10 cellular contexts compared by ENCODE assay signal in genomic region chr18:22171263-22171838, GRCh38. TPM values are rescaled to one million over a fixed set of nuclear protein-coding genes. Genes with fewer than 3 reads are reported as not detected.
DNase-seq lines count a peak whose midpoint lies in the region; FAIRE-seq and TF ChIP-seq lines count a peak whose summit lies in the region.
"Had no signal": no experiment of that assay in that cellular context is flagged by ENCODE, and none has a peak within 500 bp of the region (broad histone marks: within the 10 kb centered on the region; RNA-seq: fewer than 3 reads in every experiment).

No MANE protein-coding gene starts in this region.

- WGBS in GM23248 (ENCODE audit: low coverage in 1 of 2, low lambda C conversion rate in 2 of 2, missing lambda C conversion rate in 2 of 2), 2 experiments = 7 to 8% methylated on average over 27 to 48 of the region's 73 CpGs

- H3K27me3 Mint-ChIP-seq in brain = peaks cover 92% of the 10 kb centered on the region

- H2AFZ ChIP-seq in GM23248 = peak overlapping the region; percentile 66
- peak overlapping the region; percentile 77 for H2AFZ ChIP-seq in keratinocyte (ENCODE audit: control insufficient read depth, low read length)
- no peak overlapping the region for H2AFZ ChIP-seq in MM.1S (ENCODE audit: low read length)

- peaks cover 49% of the 10 kb centered on the region for H3K79me2 ChIP-seq in GM23248 (ENCODE audit: insufficient read depth)
- H3K79me2 ChIP-seq in keratinocyte (ENCODE audit: control insufficient read depth, insufficient read depth, low read length) = no peaks in the 10 kb centered on the region
- no peaks in the 10 kb centered on the region for H3K79me2 ChIP-seq in MM.1S (ENCODE audit: low read length)

- H3K4me2 ChIP-seq in GM23248 (ENCODE audit: unreplicated experiment) = peak overlapping the region; percentile 79
- peak overlapping the region; percentile 83 for H3K4me2 ChIP-seq in keratinocyte (ENCODE audit: control insufficient read depth, extremely low read depth, insufficient read depth, low read depth, low read length)
- H3K4me2 ChIP-seq in MM.1S (ENCODE audit: low read depth, low read length) = no peak overlapping the region

- H3K27me3 ChIP-seq in GM23248 (replicated peaks; ENCODE audit: insufficient read depth) (peaks cover 22% of the 10 kb centered on the region), keratinocyte (ENCODE audit: control insufficient read depth, extremely low read depth, insufficient read depth, low read length) (peaks cover 81% of the 10 kb centered on the region), MM.1S (replicated peaks; ENCODE audit: insufficient read depth, low read length) (no peaks in the 10 kb centered on the region)

- H3K9me3 ChIP-seq in GM23248 (ENCODE audit: low read depth) (no peaks in the 10 kb centered on the region), keratinocyte (ENCODE audit: control insufficient read depth, low read depth, low read length) (peaks cover 2% of the 10 kb centered on the region), MM.1S (replicated peaks; ENCODE audit: insufficient read depth, low read length) (no peaks in the 10 kb centered on the region)

- no peaks in the 10 kb centered on the region for H3K36me3 ChIP-seq in GM23248 (ENCODE audit: low read depth)
- H3K36me3 ChIP-seq in keratinocyte (ENCODE audit: control insufficient read depth in 2 of 2, extremely low read depth in 1 of 2, insufficient read depth in 2 of 2, low read length in 2 of 2) = no peaks in the 10 kb centered on the region
- no peaks in the 10 kb centered on the region for H3K36me3 ChIP-seq in MM.1S (replicated peaks; ENCODE audit: insufficient read depth, low read length)

- dilution Hi-C loops in keratinocyte (cut with MboI; ENCODE audit: extremely low pct_ligation_motif_present, low sequenced_read_pairs) = no loop called here

- in situ Hi-C loops in GM23248 (cut with MboI) = no loop called here

- no peak overlapping the region for H3K27ac Mint-ChIP-seq in brain

- H3K4me1 ChIP-seq in GM23248 (ENCODE audit: insufficient read depth) (peaks cover 23% of the 10 kb centered on the region; the same call in 1 of the 2 replicates), keratinocyte (ENCODE audit: control insufficient read depth, extremely low read depth, insufficient read depth, low read length) (peaks cover 5% of the 10 kb centered on the region), MM.1S (ENCODE audit: low read length) (no peaks in the 10 kb centered on the region)

- no peak for FAIRE-seq in keratinocyte (lab: Jason Lieb, UNC)
- FAIRE-seq: H54 had no signal

- H3K9me1 ChIP-seq in keratinocyte (ENCODE audit: control insufficient read depth, extremely low read depth, insufficient read depth, low read length) = no peaks in the 10 kb centered on the region

- TF ChIP-seq CTCF in brain (conservative IDR thresholded peaks at IDR 0.05) = no peak
- TF ChIP-seq CTCF in keratinocyte (optimal IDR thresholded peaks at IDR 0.05 in 1 of 3, IDR thresholded peaks at IDR 0.05 in 1 of 3, conservative IDR thresholded peaks at IDR 0.05 in 1 of 3; ENCODE audit: extremely low read depth in 1 of 3, insufficient read depth in 2 of 3, low read length in 3 of 3) = no peak
- TF ChIP-seq CTCF in MM.1S (IDR thresholded peaks at IDR 0.05; ENCODE audit: low read length) = no peak

- H3F3A ChIP-seq in GM23248 (ENCODE audit: insufficient read depth) (no peaks in the 10 kb centered on the region; the same call in 1 of the 2 replicates), MM.1S (ENCODE audit: insufficient read depth, low read length) (no peaks in the 10 kb centered on the region)

- H3K9me3 Mint-ChIP-seq in brain = peaks cover 0 to 15% (median 0%) of the 10 kb centered on the region in 5 experiments

- H3K4me3 ChIP-seq in GM23248 = peak overlapping the region; percentile 95
- peak overlapping the region; percentile 54 to 75 (median 70) for H3K4me3 ChIP-seq in keratinocyte (ENCODE audit: control insufficient read depth in 2 of 3, extremely low read depth in 1 of 3, insufficient read depth in 2 of 3, low read depth in 1 of 3, low read length in 3 of 3)
- H3K4me3 ChIP-seq in skin epidermis = peak overlapping the region; percentile 43 to 79 (median 62)
- H3K4me3 ChIP-seq in MM.1S (ENCODE audit: low read length) = no peak overlapping the region

- DNase-seq in GM23248 = peak; percentile 39
- DNase-seq in keratinocyte (ENCODE audit: low read depth, low spot score) = no peak
- no peak for DNase-seq in A172 (ENCODE audit: low spot score)
- DNase-seq in dermis blood vessel endothelial cell = no peak
- no peak for DNase-seq in NCI-H226
- DNase-seq in MM.1S = no peak

- no peaks in the 10 kb centered on the region for H3K9me2 ChIP-seq in GM23248 (ENCODE audit: insufficient read depth)
- no peaks in the 10 kb centered on the region for H3K9me2 ChIP-seq in MM.1S (replicated peaks; ENCODE audit: insufficient read depth, low read length)

- peak overlapping the region in 3 of 5 experiments; percentile 87 to 93 (median 92) for H3K4me3 Mint-ChIP-seq in brain

- peaks cover 27% of the 10 kb centered on the region for H3K4me1 Mint-ChIP-seq in brain

- no peaks in the 10 kb centered on the region for H3K36me3 Mint-ChIP-seq in brain

- H3K27ac ChIP-seq in GM23248 = peak overlapping the region; percentile 82
- no peak overlapping the region for H3K27ac ChIP-seq in keratinocyte (ENCODE audit: control insufficient read depth, insufficient read depth, low read length)
- peak overlapping the region in 6 of 21 experiments; percentile 16 to 75 (median 70) for H3K27ac ChIP-seq in skin epidermis
- no peak overlapping the region for H3K27ac ChIP-seq in MM.1S (ENCODE audit: low read length)
- H3K27ac ChIP-seq: SK-N-MC had no signal

- no peaks in the 10 kb centered on the region for H4K20me1 ChIP-seq in GM23248 (ENCODE audit: insufficient read depth)
- no peaks in the 10 kb centered on the region for H4K20me1 ChIP-seq in keratinocyte (ENCODE audit: control insufficient read depth, extremely low read depth, insufficient read depth, low read length)
- H4K20me1 ChIP-seq in MM.1S (ENCODE audit: insufficient read depth, low read length) = no peaks in the 10 kb centered on the region

- peak overlapping the region; percentile 93 for H3K9ac ChIP-seq in GM23248
- H3K9ac ChIP-seq in keratinocyte (ENCODE audit: control insufficient read depth, extremely low read depth, insufficient read depth, low read length) = no peak overlapping the region
- no peak overlapping the region for H3K9ac ChIP-seq in MM.1S (ENCODE audit: low read length)

RNA-seq across cellular contexts. Expression of gene GATA6, which starts 2.0 kb away (rescaled TPM):
- 17.6 and 19.0 TPM in 2 replicates for total RNA-seq in GM23248 (2014; rRNA removed; shearing (Covaris generic))
- polyA plus RNA-seq in GM23248 (2016; fragmentation: Nextera tagmentation; extraction: Ambion mirVana) (6.6 and 6.9 TPM in 2 replicates), brain (ENCODE audit: insufficient read depth, low read depth, low replicate concordance) (not detected), keratinocyte (0.28 to 0.37 TPM (median 0.33 TPM) in 3 replicates)
- 0.17 TPM for polyA plus RNA-seq in keratinocyte (2011; ENCODE audit: low read depth)
- 0.35 and 0.39 TPM in 2 replicates for polyA plus RNA-seq in keratinocyte (2011; cell fraction: cytosol; rRNA removed)
- polyA plus RNA-seq in keratinocyte (2011; cell fraction: nucleus; rRNA removed) = 0.88 and 0.89 TPM in 2 replicates
- 0.47 and 0.68 TPM in 2 replicates for polyA plus RNA-seq in keratinocyte (2012; ENCODE audit: low replicate concordance)
- 0.13 to 0.58 TPM (median 0.16 TPM) in 3 replicates for polyA minus RNA-seq in keratinocyte
- polyA minus RNA-seq in keratinocyte (2011; cell fraction: cytosol; rRNA and poly(A)+ RNA removed) = 0.96 TPM
- polyA minus RNA-seq in keratinocyte (2011; cell fraction: nucleus; rRNA and poly(A)+ RNA removed) = 1.1 and 1.3 TPM in 2 replicates
- 3.9 and 4.3 TPM in 2 replicates for total RNA-seq in A172 (2014; rRNA removed; shearing (Covaris generic))
- 0.51 and 0.98 TPM in 2 replicates for total RNA-seq in dermis blood vessel endothelial cell
